15 cellular contexts compared by ENCODE assay signal in genomic region chr20:54058420-54059139, GRCh38. TPM values are rescaled to one million over a fixed set of nuclear protein-coding genes. Genes with fewer than 3 reads are reported as not detected.
DNase-seq lines count a peak whose midpoint lies in the region; ATAC-seq and TF ChIP-seq lines count a peak whose summit lies in the region.
"Had no signal": no experiment of that assay in that cellular context is flagged by ENCODE, and none has a peak within 500 bp of the region (broad histone marks: within the 10 kb centered on the region; RNA-seq: fewer than 3 reads in every experiment).

No MANE protein-coding gene starts in this region.

- H3K4me1 ChIP-seq in esophagus muscularis mucosa (peaks cover 0 to 9% (median 0%) of the 10 kb centered on the region in 4 donors), right atrium auricular region (no peaks in the 10 kb centered on the region)
- H3K4me1 ChIP-seq: transverse colon had no signal

- DNase-seq in glomerular visceral epithelial cell (ENCODE audit: extremely low spot score) (peak; percentile 62), AG08395 (ENCODE audit: low spot score) (no peak), nephron progenitor cell (no peak), esophagus muscularis mucosa (ENCODE audit: extremely low spot score) (no peak), right atrium auricular region (ENCODE audit: low spot score) (no peak)
- DNase-seq: anterior cingulate cortex, heart right ventricle, NCI-H748 treated with DMSO at 0.1 percent for 48 hours, transverse colon had no signal

- TF ChIP-seq POLR2A in esophagus muscularis mucosa (IDR thresholded peaks at IDR 0.05; ENCODE audit: low read depth) = no peak

- intact Hi-C loops in esophagus muscularis mucosa (cut with DNase I) = no loop called here

- TF ChIP-seq EP300 in esophagus muscularis mucosa (IDR thresholded peaks at IDR 0.05) = no peak

- no peaks in the 10 kb centered on the region for H3K27me3 ChIP-seq in esophagus muscularis mucosa
- H3K27me3 ChIP-seq in right atrium auricular region = no peaks in the 10 kb centered on the region
- H3K27me3 ChIP-seq: heart right ventricle, transverse colon had no signal

- H3K9me3 Mint-ChIP-seq in nephron progenitor cell = no peaks in the 10 kb centered on the region
- H3K9me3 Mint-ChIP-seq: T-helper 1 cell treated with Interleukin-12 subunit alpha and Interleukin-12 subunit beta and Interleukin-4 antibody, amounts not matched to agents 30 μg/mL and 1 μg/mL, for 36 hours had no signal

- H3K36me3 Mint-ChIP-seq in nephron progenitor cell (ENCODE audit: low read depth) = no peaks in the 10 kb centered on the region

- WGBS in esophagus muscularis mucosa = 78% methylated on average over 16 of the region's 16 CpGs

- no peak for TF ChIP-seq CTCF in nephron progenitor cell (IDR thresholded peaks at IDR 0.05)
- TF ChIP-seq CTCF in esophagus muscularis mucosa (IDR thresholded peaks at IDR 0.05) = no peak
- TF ChIP-seq CTCF in right atrium auricular region (IDR thresholded peaks at IDR 0.05) = no peak

- no peak overlapping the region for H3K4me3 Mint-ChIP-seq in nephron progenitor cell
- H3K4me3 Mint-ChIP-seq: T-helper 1 cell treated with Interleukin-12 subunit alpha and Interleukin-12 subunit beta and Interleukin-4 antibody, amounts not matched to agents 30 μg/mL and 1 μg/mL, for 36 hours had no signal

- H3K27ac ChIP-seq in esophagus muscularis mucosa (replicated peaks in 1 of 4) = no peak overlapping the region
- no peak overlapping the region for H3K27ac ChIP-seq in right atrium auricular region
- H3K27ac ChIP-seq: heart right ventricle, transverse colon had no signal

- no peak overlapping the region for H3K27ac Mint-ChIP-seq in nephron progenitor cell
- H3K27ac Mint-ChIP-seq: T-helper 1 cell treated with Interleukin-12 subunit alpha and Interleukin-12 subunit beta and Interleukin-4 antibody, amounts not matched to agents 30 μg/mL and 1 μg/mL, for 36 hours had no signal

- H3K36me3 ChIP-seq in esophagus muscularis mucosa (no peaks in the 10 kb centered on the region), right atrium auricular region (no peaks in the 10 kb centered on the region)
- H3K36me3 ChIP-seq: heart right ventricle, transverse colon had no signal

- ATAC-seq in GM18867 (IDR thresholded peaks at IDR 0.05; ENCODE audit: unreplicated experiment) = peak; percentile 54
- peak; percentile 47 for ATAC-seq in GM21529 (IDR thresholded peaks at IDR 0.05; ENCODE audit: unreplicated experiment)
- peak; percentile 47 for ATAC-seq in HG03460 (IDR thresholded peaks at IDR 0.05; ENCODE audit: unreplicated experiment)
- ATAC-seq: heart right ventricle had no signal

- H3K4me3 ChIP-seq in esophagus muscularis mucosa = no peak overlapping the region
- no peak overlapping the region for H3K4me3 ChIP-seq in right atrium auricular region
- H3K4me3 ChIP-seq: heart right ventricle, lung, transverse colon had no signal

- H3K27me3 Mint-ChIP-seq in nephron progenitor cell (ENCODE audit: low read depth, poor library complexity) = no peaks in the 10 kb centered on the region

- H3K4me1 Mint-ChIP-seq in nephron progenitor cell = peaks cover 15% of the 10 kb centered on the region

- H3K9me3 ChIP-seq in esophagus muscularis mucosa = no peaks in the 10 kb centered on the region
- no peaks in the 10 kb centered on the region for H3K9me3 ChIP-seq in right atrium auricular region
- H3K9me3 ChIP-seq: heart right ventricle, transverse colon had no signal

RNA-seq across cellular contexts. Expression of gene BCAS1, which starts 11.8 kb away (rescaled TPM):
- under 1 TPM in 2 of 4 donors, not detected in 2; 0.13 to 0.46 TPM for total RNA-seq in esophagus muscularis mucosa
- total RNA-seq in right atrium auricular region = not detected
- total RNA-seq: heart right ventricle, pulmonary artery endothelial cell had no signal
